13 cellular contexts compared by ENCODE assay signal in the genomic region with DNA sequence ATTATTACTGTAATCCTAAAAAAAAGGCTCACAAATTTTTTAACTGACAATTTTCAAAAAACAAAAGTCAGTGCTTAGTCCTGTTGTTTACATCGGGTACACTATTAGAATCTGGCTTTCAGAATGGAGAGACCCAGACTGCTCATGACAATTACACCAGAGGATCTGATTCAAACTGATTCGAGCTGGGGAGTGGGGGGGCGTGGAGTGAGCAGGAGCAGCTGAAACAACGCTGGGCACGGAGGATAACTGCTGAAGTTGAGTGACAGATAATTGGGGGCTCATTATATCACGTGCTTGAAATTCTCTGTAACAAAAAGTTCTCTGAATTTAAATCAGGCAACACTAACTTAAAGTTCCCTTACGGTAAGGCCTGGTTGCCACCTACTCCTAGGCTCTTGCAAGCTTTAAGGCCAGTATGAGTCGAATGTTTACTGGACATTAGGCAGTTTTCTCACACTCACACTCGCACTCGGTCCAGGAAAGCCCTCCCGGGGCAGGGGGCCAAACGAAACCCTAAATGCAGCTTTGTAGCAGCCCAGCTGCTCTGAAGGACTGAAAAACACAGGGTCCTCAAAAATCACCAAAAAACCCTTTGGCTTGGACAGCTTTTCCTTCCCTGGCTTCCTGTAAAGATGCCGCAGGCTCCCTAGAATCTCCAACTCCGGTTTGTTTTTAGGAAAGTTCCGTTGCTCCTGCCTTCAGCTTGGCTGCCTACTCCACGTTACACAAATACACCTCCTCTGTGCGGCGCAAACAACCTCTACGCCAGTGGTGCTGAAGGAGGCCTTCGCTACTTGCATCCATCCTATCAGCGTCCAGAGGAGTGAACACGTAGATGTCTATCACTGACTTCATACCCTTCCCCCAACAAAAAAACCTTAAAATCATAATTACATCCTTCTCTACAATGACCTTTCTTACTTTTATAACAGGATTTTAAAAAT. TPM values are rescaled to one million over a fixed set of nuclear protein-coding genes. Genes with fewer than 3 reads are reported as not detected.
DNase-seq lines count a peak whose midpoint lies in the region; ATAC-seq lines count a peak whose summit lies in the region.
"Had no signal": no experiment of that assay in that cellular context is flagged by ENCODE, and none has a peak within 500 bp of the region (broad histone marks: within the 10 kb centered on the region; RNA-seq: fewer than 3 reads in every experiment).

No MANE protein-coding gene starts in this region.

- H3K9me3 Mint-ChIP-seq in T-cell = no peaks in the 10 kb centered on the region

- H3K27ac Mint-ChIP-seq in T-cell = peak overlapping the region; percentile 75 to 80

- peak; percentile 38 for DNase-seq in ELR (ENCODE audit: low read depth)
- DNase-seq in T-cell = no peak
- peak; percentile 43 for DNase-seq in fibroblast of peridontal ligament (ENCODE audit: extremely low read depth)
- no peak for DNase-seq in HAP-1 (ENCODE audit: low spot score in 2 of 2)
- DNase-seq: activated CD4-positive, alpha-beta T cell treated with anti-CD3 and anti-CD28 coated beads for 4 hours; DND-41; NCI-H1930 had no signal

- no peak overlapping the region for H3K9ac ChIP-seq in rectal smooth muscle tissue (ENCODE audit: low read length)

- H3K4me1 ChIP-seq in rectal smooth muscle tissue (ENCODE audit: control insufficient read depth, insufficient read depth, low read length) (peaks cover 68% of the 10 kb centered on the region), HAP-1 (no peaks in the 10 kb centered on the region)

- no peaks in the 10 kb centered on the region for H3K27me3 Mint-ChIP-seq in T-cell

- peaks cover 8% of the 10 kb centered on the region for H3K36me3 Mint-ChIP-seq in T-cell

- no peaks in the 10 kb centered on the region for H3K27me3 ChIP-seq in rectal smooth muscle tissue (ENCODE audit: control insufficient read depth, insufficient read depth, low read length)
- no peaks in the 10 kb centered on the region for H3K27me3 ChIP-seq in HAP-1 (ENCODE audit: low read depth)
- H3K27me3 ChIP-seq: cardiac muscle cell had no signal

- H3K9me3 ChIP-seq in HAP-1 = no peaks in the 10 kb centered on the region

- H3K27ac ChIP-seq in rectal smooth muscle tissue (ENCODE audit: low read depth, low read length) = peak overlapping the region; percentile 84
- H3K27ac ChIP-seq: cardiac muscle cell, HL-60 had no signal

- CTCF ChIA-PET in T-cell (lab: Charles Lee) = interaction anchor here in 1 of 2 donors (0.6 to 0.9 kb wide), 2 partner anchors 22 to 220 kb away, joined by 3 read pairs; no protein-coding TSS in a partner anchor

- POLR2A ChIA-PET in T-cell (lab: Charles Lee) = interaction anchor here (0.6 kb wide), 2 partner anchors 23 to 162 kb away, joined by 3 to 5 read pairs; no protein-coding TSS in a partner anchor

- ATAC-seq in T-cell (replicated peaks in 1 of 4) (no peak), GM19395 (IDR thresholded peaks at IDR 0.05; ENCODE audit: unreplicated experiment) (no peak), GM19463 (IDR thresholded peaks at IDR 0.05; ENCODE audit: unreplicated experiment) (no peak), GM19035 (IDR thresholded peaks at IDR 0.05; ENCODE audit: unreplicated experiment) (no peak)

- H3K36me3 ChIP-seq in rectal smooth muscle tissue (ENCODE audit: control insufficient read depth, insufficient read depth, low read length) (peaks cover 3% of the 10 kb centered on the region), HAP-1 (replicated peaks) (no peaks in the 10 kb centered on the region)
- H3K36me3 ChIP-seq: cardiac muscle cell had no signal

- H3K4me3 ChIP-seq in rectal smooth muscle tissue (ENCODE audit: low read length) (no peak overlapping the region), HAP-1 (no peak overlapping the region)
- H3K4me3 ChIP-seq: cardiac muscle cell had no signal

- no peak overlapping the region for H3K4me3 Mint-ChIP-seq in T-cell

- peaks cover 89 to 92% (median 90%) of the 10 kb centered on the region in 3 donors for H3K4me1 Mint-ChIP-seq in T-cell

- in situ Hi-C loops in HAP-1 (cut with MboI; ENCODE audit: low sequenced_read_pairs) = no loop called here

RNA-seq across cellular contexts. Expression of a gene that starts 42.9 kb away (rescaled TPM):
- 100 to 1,000 TPM; 272 to 342 (median 320) TPM for total RNA-seq in T-cell

Comparison
In these comparisons a context has a peak if more than half of its experiments do, and no peak if none do; other contexts are left out.
1. DNase-seq: peak in ELR (single experiment) and fibroblast of peridontal ligament (single experiment); none in T-cell (0 of 34) and HAP-1 (0 of 2).